In genomic region chr10:113268186-113268585, GRCh38 we compare ENCODE assay signal across 25 cellular contexts.
DNase-seq lines count a peak whose midpoint lies in the region; ATAC-seq and TF ChIP-seq lines count a peak whose summit lies in the region.
"Had no signal": no experiment of that assay in that cellular context is flagged by ENCODE, and none has a peak within 500 bp of the region (broad histone marks: within the 10 kb centered on the region; RNA-seq: fewer than 3 reads in every experiment).

No MANE protein-coding gene starts in this region.

- no peak overlapping the region for H3K23ac ChIP-seq in IMR-90 (ENCODE audit: low read depth, low read length)

- POLR2A ChIA-PET in IMR-90 (lab: Charles Lee; ENCODE audit: unreplicated experiment) = no interaction called here

- no peak overlapping the region for H2AFZ ChIP-seq in IMR-90 (replicated peaks; ENCODE audit: low read length, poor library complexity)

- no peak overlapping the region for H4K5ac ChIP-seq in IMR-90 (ENCODE audit: low read depth, low read length)

- H3K9ac ChIP-seq in IMR-90 (ENCODE audit: low read depth, low read length) = no peak overlapping the region

- no peak overlapping the region for H4K91ac ChIP-seq in IMR-90 (ENCODE audit: insufficient read depth, low read depth, low read length)

- dilution Hi-C loops in IMR-90 (cut with HindIII; ENCODE audit: low sequenced_read_pairs, unreplicated experiment) = no loop called here

- no peaks in the 10 kb centered on the region for H3K9me1 ChIP-seq in IMR-90 (ENCODE audit: insufficient read depth, low read length)

- H2BK15ac ChIP-seq in IMR-90 (ENCODE audit: low read depth, low read length) = no peak overlapping the region

- in situ Hi-C loops in IMR-90 (cut with MboI; ENCODE audit: low sequenced_read_pairs) = no loop called here

- H2AK9ac ChIP-seq in IMR-90 (replicated peaks; ENCODE audit: low read depth, low read length, poor library complexity) = no peak overlapping the region

- H3K4me3 ChIP-seq in IMR-90 (ENCODE audit: insufficient read depth, low read depth, low read length) (no peak overlapping the region), fibroblast of mammary gland (ENCODE audit: control insufficient read depth, low read depth, low read length) (no peak overlapping the region), thymus (ENCODE audit: low read length) (no peak overlapping the region)
- H3K4me3 ChIP-seq: left ventricle myocardium inferior, Peyer's patch, transverse colon had no signal

- no peak for TF ChIP-seq POLR2A in IMR-90 (IDR thresholded peaks at IDR 0.05; ENCODE audit: low read depth, low read length)

- peaks cover 11% of the 10 kb centered on the region for H3K27me3 ChIP-seq in IMR-90 (ENCODE audit: control insufficient read depth, insufficient read depth, low read length)
- H3K27me3 ChIP-seq in thymus (ENCODE audit: control insufficient read depth, insufficient read depth) = no peaks in the 10 kb centered on the region
- H3K27me3 ChIP-seq: Peyer's patch, transverse colon had no signal

- H3K36me3 ChIP-seq in IMR-90 (ENCODE audit: control insufficient read depth, insufficient read depth, low read length) (no peaks in the 10 kb centered on the region), thymus (ENCODE audit: control insufficient read depth, insufficient read depth) (no peaks in the 10 kb centered on the region)
- H3K36me3 ChIP-seq: left ventricle myocardium inferior, Peyer's patch, transverse colon had no signal

- H2BK5ac ChIP-seq in IMR-90 (ENCODE audit: low read depth, low read length, poor library complexity, severe bottlenecking) = no peak overlapping the region

- intact Hi-C loops in IMR-90 (cut with micrococcal nuclease) (no loop called here), posterior cingulate gyrus (cut with DNase I) (no loop called here)

- CTCF ChIA-PET in IMR-90 (lab: Yijun Ruan, JAX) = no interaction called here

- H4K8ac ChIP-seq in IMR-90 (ENCODE audit: low read depth in 2 of 2, low read length in 2 of 2) = no peak overlapping the region

- no peak overlapping the region for H3K4me2 ChIP-seq in IMR-90 (ENCODE audit: low read depth, low read length)

- peak; percentile 61 for DNase-seq in EH (ENCODE audit: low read depth)
- peak; percentile 1 for DNase-seq in IMR-90
- DNase-seq in fibroblast of mammary gland (ENCODE audit: low read depth) = peak; percentile 72
- no peak for DNase-seq in posterior cingulate gyrus
- DNase-seq in HK-2 (ENCODE audit: unreplicated experiment) = no peak
- DNase-seq: activated CD4-positive, alpha-beta T cell treated with anti-CD3 and anti-CD28 coated beads, Interleukin-2, amount 10 ng/mL, durations not matched to agents 7 days and 5 days; activated CD8-positive, alpha-beta memory T cell treated with anti-CD3 and anti-CD28 coated beads, Interleukin-2, amount 10 ng/mL, durations not matched to agents 7 days and 5 days; activated naive CD4-positive, alpha-beta T cell treated with anti-CD3 and anti-CD28 coated beads, Interleukin-2, amount 50 U/mL, for 16 hours; CD4-positive, alpha-beta memory T cell; effector memory CD8-positive, alpha-beta T cell; H7; hippocampal formation; KBM-7; left ventricle myocardium inferior; MM.1S; naive B cell; NCI-H2029 treated with DMSO at 0.1 percent for 48 hours; NCI-H526 treated with DMSO at 0.1 percent for 48 hours; occipital lobe; Peyer's patch; stimulated activated CD8-positive, alpha-beta memory T cell treated with anti-CD3 and anti-CD28 coated beads, Interleukin-4, amount 100 ng/mL, for 48 hours; transverse colon had no signal

- H3K79me1 ChIP-seq in IMR-90 (ENCODE audit: low read depth in 1 of 2, low read length in 2 of 2) = no peaks in the 10 kb centered on the region

- H2BK120ac ChIP-seq in IMR-90 (ENCODE audit: low read depth, low read length) = no peak overlapping the region

- no peaks in the 10 kb centered on the region for H4K20me1 ChIP-seq in IMR-90 (ENCODE audit: insufficient read depth, low read length)

- ATAC-seq in IMR-90 (ENCODE audit: low read depth) = no peak
- ATAC-seq in GM18519 (IDR thresholded peaks at IDR 0.05; ENCODE audit: low FRiP score, unreplicated experiment) = no peak
- ATAC-seq: activated CD8-positive, alpha-beta memory T cell treated with anti-CD3 and anti-CD28 coated beads, Interleukin-2, amount 10 ng/mL, durations not matched to agents 7 days and 5 days; effector memory CD8-positive, alpha-beta T cell; WTC11 had no signal

- H3K27ac ChIP-seq in IMR-90 (ENCODE audit: insufficient read depth, low read length) (no peak overlapping the region), thymus (ENCODE audit: low read depth) (peak overlapping the region; percentile 33)
- H3K27ac ChIP-seq: left ventricle myocardium inferior, Peyer's patch, transverse colon had no signal

- WGBS in IMR-90 (ENCODE audit: extremely low coverage in 2 of 2, insufficient read length in 1 of 2), 2 experiments = no CpG with 5 or more reads among the region's 1 CpG
- WGBS in thymus = 91% methylated on average over 1 of the region's 1 CpG

- H3K18ac ChIP-seq in IMR-90 (ENCODE audit: low read depth, low read length) = no peak overlapping the region

- H3K56ac ChIP-seq in IMR-90 (ENCODE audit: extremely low read depth, insufficient read depth, low read length) = no peak overlapping the region

- H2AK5ac ChIP-seq in IMR-90 (ENCODE audit: low read depth, low read length) = no peak overlapping the region

- no peak for TF ChIP-seq CTCF in IMR-90 (conservative IDR thresholded peaks at IDR 0.05; ENCODE audit: low read depth, low read length)
- no peak for TF ChIP-seq CTCF in fibroblast of mammary gland (conservative IDR thresholded peaks at IDR 0.05; ENCODE audit: control insufficient read depth, insufficient read depth, low read depth, low read length)

- no peaks in the 10 kb centered on the region for H3K9me3 ChIP-seq in IMR-90 (ENCODE audit: control insufficient read depth, insufficient read depth, low read length)
- no peaks in the 10 kb centered on the region for H3K9me3 ChIP-seq in thymus (ENCODE audit: control insufficient read depth)
- H3K9me3 ChIP-seq: left ventricle myocardium inferior, Peyer's patch, transverse colon had no signal

- H3K14ac ChIP-seq in IMR-90 (replicated peaks; ENCODE audit: low read depth, low read length) = no peak overlapping the region

- no TSS peak for BruUV-seq in IMR-90 (replicated peaks; lab: Mats Ljungman, UMichigan)

- no peak overlapping the region for H3K4ac ChIP-seq in IMR-90 (ENCODE audit: low read depth, low read length)

- H3K4me1 ChIP-seq in IMR-90 (ENCODE audit: control insufficient read depth, insufficient read depth, low read length) (peaks cover 2% of the 10 kb centered on the region; the same call in 1 of the 2 replicates), thymus (ENCODE audit: control insufficient read depth, insufficient read depth, low read length) (peaks cover 44% of the 10 kb centered on the region)
- H3K4me1 ChIP-seq: Peyer's patch had no signal

- no peak overlapping the region for H2BK20ac ChIP-seq in IMR-90 (ENCODE audit: low read depth, low read length)

- TF ChIP-seq RAD21 in IMR-90 (IDR thresholded peaks at IDR 0.05; ENCODE audit: low read length) = no peak

TF ChIP-seq in IMR-90, 13 proteins besides CTCF, POLR2A, EP300 and RAD21:
- TF ChIP-seq USF2 (IDR thresholded peaks at IDR 0.05; ENCODE audit: low read depth, low read length) = no peak

Comparison
In these comparisons a context has a peak if more than half of its experiments do, and no peak if none do; other contexts are left out.
1. DNase-seq: peak in EH (single experiment), IMR-90 (single experiment) and fibroblast of mammary gland (single experiment); none in posterior cingulate gyrus (0 of 10) and HK-2 (single experiment).